8 cellular contexts compared by ENCODE assay signal in the genomic region with DNA sequence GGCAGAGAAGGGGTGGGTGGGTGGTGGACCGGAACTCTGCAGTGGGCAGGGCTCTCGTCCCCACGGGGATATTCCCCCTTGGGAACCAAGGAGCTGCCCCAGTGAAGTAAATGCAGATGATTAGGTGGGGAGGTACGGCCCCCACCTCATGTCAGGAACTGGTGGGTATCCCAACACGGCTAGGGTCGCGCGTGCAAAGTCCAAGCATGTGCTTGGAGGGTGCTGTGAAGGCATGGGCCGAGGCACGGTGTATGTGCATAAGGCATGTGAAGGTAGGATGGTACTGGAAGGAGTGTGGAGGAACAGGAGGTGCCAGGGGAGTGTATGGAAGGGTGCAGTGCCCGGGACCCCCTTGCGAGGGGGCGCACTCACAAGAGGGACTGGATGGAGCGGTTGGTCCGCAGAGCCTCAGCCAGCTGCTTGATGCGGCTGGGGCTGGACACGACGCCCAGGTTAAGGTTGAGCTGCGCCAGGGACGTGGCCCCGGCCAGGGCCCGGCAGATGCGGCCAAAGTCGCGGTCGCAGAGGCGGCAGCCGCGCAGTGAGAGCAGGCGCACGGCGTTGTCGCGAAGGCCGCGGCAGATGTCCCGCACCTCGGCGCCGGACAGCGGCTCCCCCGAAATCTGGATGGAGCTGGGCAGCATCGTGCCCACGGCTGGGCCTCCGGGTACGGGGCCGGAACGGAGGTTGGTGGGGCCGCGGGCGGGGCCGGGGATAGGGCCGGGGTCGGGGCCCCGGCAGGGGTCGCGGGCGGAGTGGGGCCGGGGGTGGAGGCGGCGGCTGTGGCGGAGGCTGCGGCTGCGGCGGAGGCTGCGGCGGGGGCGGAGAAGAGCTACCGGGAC. TPM values are rescaled to one million over a fixed set of nuclear protein-coding genes. Genes with fewer than 3 reads are reported as not detected.
DNase-seq lines count a peak whose midpoint lies in the region; ATAC-seq, FAIRE-seq and TF ChIP-seq lines count a peak whose summit lies in the region.

No MANE protein-coding gene starts in this region.

- TF ChIP-seq CTCF in A549 (IDR thresholded peaks at IDR 0.05), result no peak
- peak in 1 of 2 experiments; percentile 37; a peak in 3 of 4 replicates for TF ChIP-seq CTCF in GM23338 (conservative IDR thresholded peaks at IDR 0.05; ENCODE audit: low read depth in 2 of 2)
- TF ChIP-seq CTCF in smooth muscle cell (IDR thresholded peaks at IDR 0.05; ENCODE audit: borderline replicate concordance, insufficient read depth, poor library complexity, severe bottlenecking), result no peak

- FAIRE-seq in A549 (lab: Jason Lieb, UNC), result no peak

- TF ChIP-seq POLR2A in A549 (IDR thresholded peaks at IDR 0.05; ENCODE audit: low read length), result no peak

- H3K36me3 ChIP-seq in GM23338 (ENCODE audit: insufficient read depth) (peaks cover 14% of the 10 kb centered on the region), iPS DF 6.9 (ENCODE audit: control insufficient read depth, insufficient read depth, low read length) (peaks cover 33% of the 10 kb centered on the region), smooth muscle cell (ENCODE audit: low read depth) (no peaks in the 10 kb centered on the region)

- H3K4me3 Mint-ChIP-seq in GM23338, result peak overlapping the region; percentile 79
- H3K4me3 Mint-ChIP-seq in activated CD4-positive, alpha-beta memory T cell treated with anti-CD3 and anti-CD28 coated beads for 36 hours, result peak overlapping the region; percentile 63

- no peak overlapping the region for H3K27ac Mint-ChIP-seq in GM23338
- H3K27ac Mint-ChIP-seq in activated CD4-positive, alpha-beta memory T cell treated with anti-CD3 and anti-CD28 coated beads for 36 hours, result no peak overlapping the region

- H3K27me3 Mint-ChIP-seq in GM23338 (ENCODE audit: insufficient read depth, low read depth, poor library complexity), result peaks cover 39% of the 10 kb centered on the region
- H3K27me3 Mint-ChIP-seq in activated CD4-positive, alpha-beta memory T cell treated with anti-CD3 and anti-CD28 coated beads for 36 hours, result peaks cover 17% of the 10 kb centered on the region

- TF ChIP-seq RAD21 in A549 (conservative IDR thresholded peaks at IDR 0.05 in 1 of 2, IDR thresholded peaks at IDR 0.05 in 1 of 2), result no peak

- H3K36me3 Mint-ChIP-seq in GM23338 (ENCODE audit: low read depth), result peaks cover 36% of the 10 kb centered on the region
- H3K36me3 Mint-ChIP-seq in activated CD4-positive, alpha-beta memory T cell treated with anti-CD3 and anti-CD28 coated beads for 36 hours, result peaks cover 14% of the 10 kb centered on the region

- TF ChIP-seq EP300 in A549 (IDR thresholded peaks at IDR 0.05), result no peak

- H3F3A ChIP-seq in GM23338 (replicated peaks; ENCODE audit: low read depth), result peaks cover 22% of the 10 kb centered on the region
- peaks cover 27% of the 10 kb centered on the region for H3F3A ChIP-seq in smooth muscle cell (ENCODE audit: low read depth)

- H3K27ac ChIP-seq in A549 (peak overlapping the region; percentile 64 to 87), GM23338 (ENCODE audit: low read depth) (no peak overlapping the region), iPS DF 6.9 (ENCODE audit: low read length) (no peak overlapping the region), smooth muscle cell (ENCODE audit: low read depth) (no peak overlapping the region)

- intact Hi-C loops in activated CD4-positive, alpha-beta memory T cell treated with anti-CD3 and anti-CD28 coated beads for 36 hours (cut with micrococcal nuclease), result no loop called here

- no peaks in the 10 kb centered on the region for H4K20me1 ChIP-seq in GM23338 (replicated peaks; ENCODE audit: insufficient read depth)
- peaks cover 13% of the 10 kb centered on the region for H4K20me1 ChIP-seq in smooth muscle cell (ENCODE audit: low read depth)

- H2AFZ ChIP-seq in GM23338 (peak overlapping the region; percentile 76), smooth muscle cell (ENCODE audit: low read depth) (no peak overlapping the region)

- DNase-seq in A549 (ENCODE audit: low read depth in 1 of 2, low spot score in 1 of 2), result no peak
- DNase-seq in GM23338 (ENCODE audit: low spot score), result peak; percentile 48
- DNase-seq in activated CD4-positive, alpha-beta memory T cell treated with anti-CD3 and anti-CD28 coated beads for 36 hours, result no peak
- no peak for DNase-seq in iPS DF 6.9 (ENCODE audit: low read depth, low spot score)
- no peak for DNase-seq in smooth muscle cell (lab: John Stamatoyannopoulos, UW; ENCODE audit: unreplicated experiment)
- DNase-seq in SK-N-DZ (ENCODE audit: low spot score), result no peak
- DNase-seq in HCEC 1CT, result no peak

- POLR2A ChIA-PET in A549 (lab: Yijun Ruan, JAX), result interaction anchor here (0.8 to 1.1 kb wide), 3 partner anchors 16 to 120 kb away, joined by 3 read pairs; no protein-coding TSS in a partner anchor
- POLR2A ChIA-PET in activated CD4-positive, alpha-beta memory T cell treated with anti-CD3 and anti-CD28 coated beads for 36 hours (lab: Charles Lee), result interaction anchor here (0.6 to 1.5 kb wide), 3 partner anchors 54 to 139 kb away, joined by 3 to 4 read pairs (median 3); partner anchors contain the start of gene DLK2

- 47% methylated on average over 30 of the region's 69 CpGs for WGBS in A549 (ENCODE audit: missing lambda C conversion rate)
- no CpG with 5 or more reads among the region's 69 CpGs for WGBS in iPS DF 6.9 (ENCODE audit: insufficient coverage, insufficient read length)
- WGBS in smooth muscle cell (ENCODE audit: low lambda C conversion rate), result 29% methylated on average over 29 of the region's 69 CpGs

- H3K9me2 ChIP-seq in GM23338 (ENCODE audit: insufficient read depth), result no peaks in the 10 kb centered on the region

- H3K4me1 ChIP-seq in A549 (peaks cover 9% of the 10 kb centered on the region), GM23338 (ENCODE audit: insufficient read depth) (peaks cover 12% of the 10 kb centered on the region; the same call in 1 of the 2 replicates), iPS DF 6.9 (ENCODE audit: control insufficient read depth, insufficient read depth, low read length) (peaks cover 9% of the 10 kb centered on the region; the same call in 1 of the 2 replicates), smooth muscle cell (ENCODE audit: low read depth) (peaks cover 2% of the 10 kb centered on the region)

- H3K27me3 ChIP-seq in GM23338 (ENCODE audit: insufficient read depth) (peaks cover 26% of the 10 kb centered on the region), iPS DF 6.9 (ENCODE audit: control insufficient read depth, insufficient read depth, low read length) (peaks cover 8% of the 10 kb centered on the region; the same call in 1 of the 2 replicates), smooth muscle cell (ENCODE audit: low read depth) (no peaks in the 10 kb centered on the region)

- H3K4me3 ChIP-seq in A549 (peak overlapping the region; percentile 64), GM23338 (peak overlapping the region; percentile 81), iPS DF 6.9 (ENCODE audit: low read length) (peak overlapping the region; percentile 52; the same call in 1 of the 2 replicates), smooth muscle cell (peak overlapping the region; percentile 89)

- H3K9me3 ChIP-seq in A549 (no peaks in the 10 kb centered on the region), iPS DF 6.9 (ENCODE audit: control insufficient read depth, insufficient read depth, low read length) (no peaks in the 10 kb centered on the region), smooth muscle cell (replicated peaks; ENCODE audit: low read depth) (no peaks in the 10 kb centered on the region)

- ATAC-seq in A549, result peak; percentile 2 to 3; a peak in 2 of 6 replicates
- peak; percentile 4 for ATAC-seq in GM23338
- ATAC-seq in GM18909 (IDR thresholded peaks at IDR 0.05; ENCODE audit: poor library complexity, unreplicated experiment), result no peak

- peaks cover 34% of the 10 kb centered on the region for H3K4me1 Mint-ChIP-seq in GM23338
- H3K4me1 Mint-ChIP-seq in activated CD4-positive, alpha-beta memory T cell treated with anti-CD3 and anti-CD28 coated beads for 36 hours (ENCODE audit: low read depth), result peaks cover 19% of the 10 kb centered on the region

- CTCF ChIA-PET in A549 (lab: Yijun Ruan, JAX), result interaction anchor here (0.5 to 5.9 kb wide), 7 partner anchors 14 to 482 kb away, joined by 3 to 79 read pairs (median 3); partner anchors contain the start of gene DNPH1
- CTCF ChIA-PET in activated CD4-positive, alpha-beta memory T cell treated with anti-CD3 and anti-CD28 coated beads for 36 hours (lab: Charles Lee), result interaction anchor here (0.5 to 5.8 kb wide), 11 partner anchors 7 to 280 kb away, joined by 3 to 65 read pairs (median 3); partner anchors contain the start of genes CRIP3, DLK2, DNPH1 and POLR1C

- H3K4me2 ChIP-seq in A549, result peak overlapping the region; percentile 95
- H3K4me2 ChIP-seq in GM23338, result peak overlapping the region; percentile 95
- H3K4me2 ChIP-seq in smooth muscle cell, result peak overlapping the region; percentile 99

- H3K79me2 ChIP-seq in GM23338 (replicated peaks; ENCODE audit: insufficient read depth) (peaks cover 3% of the 10 kb centered on the region; the same call in 1 of the 2 replicates), smooth muscle cell (ENCODE audit: low read depth) (no peaks in the 10 kb centered on the region)

- peaks cover 3% of the 10 kb centered on the region; the same call in 2 of the 3 replicates for H3K9me3 Mint-ChIP-seq in GM23338
- no peaks in the 10 kb centered on the region for H3K9me3 Mint-ChIP-seq in activated CD4-positive, alpha-beta memory T cell treated with anti-CD3 and anti-CD28 coated beads for 36 hours

- H3K9ac ChIP-seq in smooth muscle cell (ENCODE audit: low read depth), result peak overlapping the region; percentile 48

RNA-seq across cellular contexts. Expression of gene LRRC73, which starts 0.8 kb away (rescaled TPM):
- 0.24 and 0.26 TPM in 2 replicates for polyA plus RNA-seq in A549 (2011; rRNA removed)
- 0.63 and 0.74 TPM in 2 replicates for polyA plus RNA-seq in A549 (2012; cell fraction: cytosol; rRNA removed)
- polyA plus RNA-seq in A549 (2012; cell fraction: nucleus; rRNA removed), result 0.44 and 0.85 TPM in 2 replicates
- 0.61 to 0.72 TPM (median 0.71 TPM) in 3 replicates for polyA plus RNA-seq in A549 (2017; fragmentation: RNase III; extraction: RNeasy Plus Mini Kit Qiagen cat#74134 plus additional on column Dnase treatment)
- 0.24 and 0.37 TPM in 2 replicates for polyA minus RNA-seq in A549 (2011; rRNA and poly(A)+ RNA removed)
- total RNA-seq in GM23338 (2014; rRNA removed; shearing (Covaris generic)), result 0.08 and 0.59 TPM in 2 replicates
- 0.26 TPM in 1 of 2 replicates, not detected in the other for polyA plus RNA-seq in GM23338 (2016; fragmentation: Nextera tagmentation; extraction: Ambion mirVana)
- total RNA-seq in activated CD4-positive, alpha-beta memory T cell treated with anti-CD3 and anti-CD28 coated beads for 36 hours, result under 1 TPM in 1 of 2 experiments, not detected in 1; 0.12 TPM
- 0.09 and 2.1 TPM in 2 replicates for total RNA-seq in smooth muscle cell
- polyA plus RNA-seq in smooth muscle cell, result 1.8 and 2.2 TPM in 2 replicates
- polyA plus RNA-seq in SK-N-DZ (2014; cell fraction: cytosol; rRNA removed), result 0.13 and 0.17 TPM in 2 replicates
- 0.16 and 0.38 TPM in 2 replicates for polyA plus RNA-seq in SK-N-DZ (2014; cell fraction: nucleus; rRNA removed)

RNA-seq across cellular contexts. Expression of gene YIPF3, which starts 7.4 kb away (rescaled TPM):
- polyA plus RNA-seq in A549 (2011; rRNA removed) (99.5 and 108 TPM in 2 replicates), A549 (2017; fragmentation: RNase III; extraction: RNeasy Plus Mini Kit Qiagen cat#74134 plus additional on column Dnase treatment) (51.6 to 72.0 TPM (median 63.4 TPM) in 3 replicates), GM23338 (2016; fragmentation: Nextera tagmentation; extraction: Ambion mirVana) (60.6 and 64.4 TPM in 2 replicates), smooth muscle cell (181 and 182 TPM in 2 replicates)
- 61.2 and 86.9 TPM in 2 replicates for polyA plus RNA-seq in A549 (2012; cell fraction: cytosol; rRNA removed)
- polyA plus RNA-seq in A549 (2012; cell fraction: nucleus; rRNA removed), result 126 and 139 TPM in 2 replicates
- polyA minus RNA-seq in A549 (2011; rRNA and poly(A)+ RNA removed), result 147 and 208 TPM in 2 replicates
- 94.3 and 119 TPM in 2 replicates for total RNA-seq in GM23338 (2014; rRNA removed; shearing (Covaris generic))
- total RNA-seq in activated CD4-positive, alpha-beta memory T cell treated with anti-CD3 and anti-CD28 coated beads for 36 hours, result 10 to 100 TPM; 38.3 to 39.3 TPM
- total RNA-seq in smooth muscle cell, result 145 and 199 TPM in 2 replicates
- 182 and 205 TPM in 2 replicates for polyA plus RNA-seq in SK-N-DZ (2014; cell fraction: cytosol; rRNA removed)
- polyA plus RNA-seq in SK-N-DZ (2014; cell fraction: nucleus; rRNA removed), result 152 and 201 TPM in 2 replicates

RNA-seq across cellular contexts. Expression of gene POLR1C, which starts 7.5 kb away (rescaled TPM):
- polyA plus RNA-seq in A549 (2011; rRNA removed), result 63.1 and 85.1 TPM in 2 replicates
- 47.4 and 52.1 TPM in 2 replicates for polyA plus RNA-seq in A549 (2012; cell fraction: cytosol; rRNA removed)
- polyA plus RNA-seq in A549 (2012; cell fraction: nucleus; rRNA removed), result 62.6 and 88.5 TPM in 2 replicates
- polyA plus RNA-seq in A549 (2017; fragmentation: RNase III; extraction: RNeasy Plus Mini Kit Qiagen cat#74134 plus additional on column Dnase treatment), result 46.5 to 50.0 TPM (median 48.5 TPM) in 3 replicates
- polyA minus RNA-seq in A549 (2011; rRNA and poly(A)+ RNA removed), result 43.9 and 44.2 TPM in 2 replicates
- 18.1 and 26.6 TPM in 2 replicates for total RNA-seq in GM23338 (2014; rRNA removed; shearing (Covaris generic))
- 47.0 and 48.9 TPM in 2 replicates for polyA plus RNA-seq in GM23338 (2016; fragmentation: Nextera tagmentation; extraction: Ambion mirVana)
- 10 to 100 TPM; 46.8 to 49.5 TPM for total RNA-seq in activated CD4-positive, alpha-beta memory T cell treated with anti-CD3 and anti-CD28 coated beads for 36 hours
- 27.0 and 33.4 TPM in 2 replicates for total RNA-seq in smooth muscle cell
- polyA plus RNA-seq in smooth muscle cell, result 21.0 and 39.8 TPM in 2 replicates
- polyA plus RNA-seq in SK-N-DZ (2014; cell fraction: cytosol; rRNA removed), result 42.1 and 53.5 TPM in 2 replicates
- 137 and 164 TPM in 2 replicates for polyA plus RNA-seq in SK-N-DZ (2014; cell fraction: nucleus; rRNA removed)

RNA-seq across cellular contexts. Expression of gene TJAP1, which starts 32.0 kb away (rescaled TPM):
- polyA plus RNA-seq in A549 (2011; rRNA removed) (12.7 and 15.7 TPM in 2 replicates), A549 (2017; fragmentation: RNase III; extraction: RNeasy Plus Mini Kit Qiagen cat#74134 plus additional on column Dnase treatment) (12.7 to 13.7 TPM (median 13.1 TPM) in 3 replicates), GM23338 (2016; fragmentation: Nextera tagmentation; extraction: Ambion mirVana) (16.9 and 17.6 TPM in 2 replicates), smooth muscle cell (13.5 and 15.3 TPM in 2 replicates)
- 20.3 and 22.3 TPM in 2 replicates for polyA plus RNA-seq in A549 (2012; cell fraction: cytosol; rRNA removed)
- polyA plus RNA-seq in A549 (2012; cell fraction: nucleus; rRNA removed), result 76.6 and 77.3 TPM in 2 replicates
- 9.9 and 12.7 TPM in 2 replicates for polyA minus RNA-seq in A549 (2011; rRNA and poly(A)+ RNA removed)
- total RNA-seq in GM23338 (2014; rRNA removed; shearing (Covaris generic)), result 33.3 and 34.3 TPM in 2 replicates
- total RNA-seq in activated CD4-positive, alpha-beta memory T cell treated with anti-CD3 and anti-CD28 coated beads for 36 hours, result 10 to 100 TPM; 30.5 to 36.2 TPM
- 9.3 and 25.5 TPM in 2 replicates for total RNA-seq in smooth muscle cell
- polyA plus RNA-seq in SK-N-DZ (2014; cell fraction: cytosol; rRNA removed), result 17.8 and 20.9 TPM in 2 replicates
- polyA plus RNA-seq in SK-N-DZ (2014; cell fraction: nucleus; rRNA removed), result 49.6 and 69.6 TPM in 2 replicates

RNA-seq across cellular contexts. Expression of gene DLK2, which starts 54.0 kb away (rescaled TPM):
- polyA plus RNA-seq in A549 (2011; rRNA removed) (2.9 and 3.4 TPM in 2 replicates), A549 (2017; fragmentation: RNase III; extraction: RNeasy Plus Mini Kit Qiagen cat#74134 plus additional on column Dnase treatment) (2.2 to 2.6 TPM (median 2.5 TPM) in 3 replicates), GM23338 (2016; fragmentation: Nextera tagmentation; extraction: Ambion mirVana) (0.47 and 0.57 TPM in 2 replicates), smooth muscle cell (3.7 and 3.8 TPM in 2 replicates)
- 11.1 and 13.5 TPM in 2 replicates for polyA plus RNA-seq in A549 (2012; cell fraction: cytosol; rRNA removed)
- polyA plus RNA-seq in A549 (2012; cell fraction: nucleus; rRNA removed), result 14.6 and 15.5 TPM in 2 replicates
- 2.6 and 4.0 TPM in 2 replicates for polyA minus RNA-seq in A549 (2011; rRNA and poly(A)+ RNA removed)
- 0.16 and 0.21 TPM in 2 replicates for total RNA-seq in GM23338 (2014; rRNA removed; shearing (Covaris generic))
- total RNA-seq in activated CD4-positive, alpha-beta memory T cell treated with anti-CD3 and anti-CD28 coated beads for 36 hours, result 1 to 10 TPM; 1.6 TPM
- total RNA-seq in smooth muscle cell, result 0.27 and 2.0 TPM in 2 replicates
- 8.5 and 14.3 TPM in 2 replicates for polyA plus RNA-seq in SK-N-DZ (2014; cell fraction: cytosol; rRNA removed)
- polyA plus RNA-seq in SK-N-DZ (2014; cell fraction: nucleus; rRNA removed), result 5.8 and 8.6 TPM in 2 replicates

Comparison
In these comparisons a context has a peak if more than half of its experiments do, and no peak if none do; other contexts are left out.
1. H3K27ac ChIP-seq: peak in A549 (2 of 2); none in GM23338 (single experiment), iPS DF 6.9 (single experiment) and smooth muscle cell (single experiment).
2. Peak in every context shown above with its lines, with median percentiles within 50 percentile points of each other: H3K4me2 ChIP-seq and H3K4me3 ChIP-seq.